ENCODE assay signal across 18 cellular contexts in genomic region chr11:65087216-65087615, GRCh38. TPM values are rescaled to one million over a fixed set of nuclear protein-coding genes. Genes with fewer than 3 reads are reported as not detected.
DNase-seq lines count a peak whose midpoint lies in the region; ATAC-seq and TF ChIP-seq lines count a peak whose summit lies in the region.
"Had no signal": no experiment of that assay in that cellular context is flagged by ENCODE, and none has a peak within 500 bp of the region (broad histone marks: within the 10 kb centered on the region; RNA-seq: fewer than 3 reads in every experiment).

No MANE protein-coding gene starts in this region.

- H2AFZ ChIP-seq in MM.1S (ENCODE audit: low read length) (no peak overlapping the region), neural progenitor cell (replicated peaks) (no peak overlapping the region)

- no peak for DNase-seq in activated T-cell treated with anti-CD3 and anti-CD28 coated beads, Interleukin-2, amount 50 U/mL, for 24 hours
- no peak for DNase-seq in activated T-cell treated with anti-CD3 and anti-CD28 coated beads, Interleukin-2, amount 50 U/mL, for 1 hour
- DNase-seq in MM.1S (no peak), neural progenitor cell (ENCODE audit: low spot score) (no peak), ecto neural progenitor cell (ENCODE audit: low spot score) (no peak), NCI-H510A treated with DMSO at 0.1 percent for 48 hours (lab: John Stamatoyannopoulos, UW) (no peak)
- DNase-seq: 8988T; Calu3; CD4-positive, alpha-beta memory T cell; DMS79 treated with DMSO at 0.1 percent for 48 hours; GF-D8 had no signal

- H3K9me3 ChIP-seq in MM.1S (replicated peaks; ENCODE audit: insufficient read depth, low read length) (no peaks in the 10 kb centered on the region), neural progenitor cell (ENCODE audit: low read depth) (no peaks in the 10 kb centered on the region)
- H3K9me3 ChIP-seq: BLaER1, HAP-1 had no signal

- H3K27me3 ChIP-seq in MM.1S (replicated peaks; ENCODE audit: insufficient read depth, low read length), result no peaks in the 10 kb centered on the region
- H3K27me3 ChIP-seq in neural progenitor cell, result no peaks in the 10 kb centered on the region
- H3K27me3 ChIP-seq: BLaER1 had no signal

- no peaks in the 10 kb centered on the region for H3K9me2 ChIP-seq in MM.1S (replicated peaks; ENCODE audit: insufficient read depth, low read length)

- peaks cover 59% of the 10 kb centered on the region for H3K4me1 ChIP-seq in MM.1S (ENCODE audit: low read length)
- peaks cover 14% of the 10 kb centered on the region for H3K4me1 ChIP-seq in neural progenitor cell

- no peak for ATAC-seq in HG02610 (IDR thresholded peaks at IDR 0.05; ENCODE audit: unreplicated experiment)

- H3K4me1 Mint-ChIP-seq in activated T-cell treated with anti-CD3 and anti-CD28 coated beads, Interleukin-2, amount 50 U/mL, for 24 hours (ENCODE audit: low read depth), result peaks cover 25% of the 10 kb centered on the region
- H3K4me1 Mint-ChIP-seq in neural progenitor cell, result peaks cover 20% of the 10 kb centered on the region

- TF ChIP-seq CTCF in MM.1S (IDR thresholded peaks at IDR 0.05; ENCODE audit: low read length) (no peak), neural progenitor cell (IDR thresholded peaks at IDR 0.05) (no peak)

- H3K4me2 ChIP-seq in MM.1S (ENCODE audit: low read depth, low read length) (no peak overlapping the region), neural progenitor cell (no peak overlapping the region)
- H3K4me2 ChIP-seq: BLaER1 had no signal

- peaks cover 75% of the 10 kb centered on the region for H3K36me3 Mint-ChIP-seq in activated T-cell treated with anti-CD3 and anti-CD28 coated beads, Interleukin-2, amount 50 U/mL, for 24 hours (ENCODE audit: low read depth)
- peaks cover 6% of the 10 kb centered on the region for H3K36me3 Mint-ChIP-seq in neural progenitor cell

- peak overlapping the region; percentile 33 for H3K27ac Mint-ChIP-seq in activated T-cell treated with anti-CD3 and anti-CD28 coated beads, Interleukin-2, amount 50 U/mL, for 24 hours
- H3K27ac Mint-ChIP-seq in neural progenitor cell, result no peak overlapping the region
- H3K27ac Mint-ChIP-seq: CD4-positive, alpha-beta memory T cell had no signal

- no peaks in the 10 kb centered on the region for H3K27me3 Mint-ChIP-seq in activated T-cell treated with anti-CD3 and anti-CD28 coated beads, Interleukin-2, amount 50 U/mL, for 24 hours
- peaks cover 9% of the 10 kb centered on the region for H3K27me3 Mint-ChIP-seq in neural progenitor cell (ENCODE audit: insufficient read depth, low read depth)
- H3K27me3 Mint-ChIP-seq: CD4-positive, alpha-beta memory T cell had no signal

- peaks cover 43% of the 10 kb centered on the region for H3F3A ChIP-seq in MM.1S (ENCODE audit: insufficient read depth, low read length)
- H3F3A ChIP-seq in neural progenitor cell (ENCODE audit: low read depth), result peaks cover 8% of the 10 kb centered on the region

- H3K4me3 Mint-ChIP-seq in activated T-cell treated with anti-CD3 and anti-CD28 coated beads, Interleukin-2, amount 50 U/mL, for 24 hours, result no peak overlapping the region
- H3K4me3 Mint-ChIP-seq in neural progenitor cell, result peak overlapping the region; percentile 48
- H3K4me3 Mint-ChIP-seq: CD14-positive monocyte had no signal

- H3K27ac ChIP-seq in MM.1S (ENCODE audit: low read length), result peak overlapping the region; percentile 87; the same call in 1 of the 2 replicates
- no peak overlapping the region for H3K27ac ChIP-seq in neural progenitor cell
- H3K27ac ChIP-seq: BLaER1, HL-60 had no signal

- H4K20me1 ChIP-seq in MM.1S (ENCODE audit: insufficient read depth, low read length) (no peaks in the 10 kb centered on the region), neural progenitor cell (ENCODE audit: low read depth) (no peaks in the 10 kb centered on the region)
- H4K20me1 ChIP-seq: BLaER1 had no signal

- H3K79me2 ChIP-seq in MM.1S (ENCODE audit: low read length), result peaks cover 56% of the 10 kb centered on the region
- peaks cover 28% of the 10 kb centered on the region for H3K79me2 ChIP-seq in neural progenitor cell (ENCODE audit: low read depth)

- H3K4me3 ChIP-seq in MM.1S (ENCODE audit: low read length) (no peak overlapping the region), neural progenitor cell (no peak overlapping the region)
- H3K4me3 ChIP-seq: BLaER1, HAP-1 had no signal

- H3K36me3 ChIP-seq in MM.1S (replicated peaks; ENCODE audit: insufficient read depth, low read length) (no peaks in the 10 kb centered on the region; the same call in 1 of the 2 replicates), neural progenitor cell (no peaks in the 10 kb centered on the region)

- H3K9me3 Mint-ChIP-seq in activated T-cell treated with anti-CD3 and anti-CD28 coated beads, Interleukin-2, amount 50 U/mL, for 24 hours, result no peaks in the 10 kb centered on the region
- H3K9me3 Mint-ChIP-seq in neural progenitor cell, result no peaks in the 10 kb centered on the region

- H3K9ac ChIP-seq in MM.1S (ENCODE audit: low read length), result no peak overlapping the region
- no peak overlapping the region for H3K9ac ChIP-seq in neural progenitor cell
- H3K9ac ChIP-seq: BLaER1 had no signal

RNA-seq across cellular contexts. Expression of gene ZFPL1, which starts 3.2 kb away (rescaled TPM):
- total RNA-seq in neural progenitor cell (ENCODE audit: low replicate concordance), result 12.6 and 36.1 TPM in 2 replicates

RNA-seq across cellular contexts. Expression of gene CDCA5, which starts 3.4 kb away (rescaled TPM):
- total RNA-seq in neural progenitor cell (ENCODE audit: low replicate concordance), result 46.7 and 57.3 TPM in 2 replicates

RNA-seq across cellular contexts. Expression of gene VPS51, which starts 8.8 kb away (rescaled TPM):
- total RNA-seq in neural progenitor cell (ENCODE audit: low replicate concordance), result 80.4 and 252 TPM in 2 replicates

RNA-seq across cellular contexts. Expression of gene TM7SF2, which starts 24.5 kb away (rescaled TPM):
- total RNA-seq in neural progenitor cell (ENCODE audit: low replicate concordance), result 36.1 and 109 TPM in 2 replicates

RNA-seq across cellular contexts. Expression of gene NAALADL1, which starts 28.9 kb away (rescaled TPM):
- total RNA-seq in neural progenitor cell (ENCODE audit: low replicate concordance), result 0.80 and 3.0 TPM in 2 replicates
- total RNA-seq: A673, Calu3, HT1080 had no signal
